ENCODE assay signal across 8 cellular contexts in genomic region chr11:19345848-19346681, GRCh38.
A peak's percentile ranks its signal among the peaks of the same experiment; 100 is the strongest.
DNase-seq lines count a peak whose midpoint lies in the region; ATAC-seq and TF ChIP-seq lines count a peak whose summit lies in the region.

No MANE protein-coding gene starts in this region.

- H3K9me3 Mint-ChIP-seq in Caco-2 (ENCODE audit: unreplicated experiment): no peaks in the 10 kb centered on the region

- no peaks in the 10 kb centered on the region for H3K36me3 Mint-ChIP-seq in Caco-2 (ENCODE audit: insufficient read depth, unreplicated experiment)

- peak; percentile 51 for ATAC-seq in GM21447 (IDR thresholded peaks at IDR 0.05; ENCODE audit: unreplicated experiment)

- BruUV-seq in Caco-2 (replicated peaks; lab: Mats Ljungman, UMichigan): no TSS peak

- peaks cover 7% of the 10 kb centered on the region for H3K27me3 Mint-ChIP-seq in Caco-2 (ENCODE audit: insufficient read depth, unreplicated experiment)

- CTCF ChIA-PET in Caco-2 (lab: Charles Lee): interaction anchor here (0.7 kb wide), 1 partner anchor 73 kb away, joined by 3 read pairs; no protein-coding TSS in a partner anchor

- H3K4me1 ChIP-seq in Caco-2: peaks cover 10% of the 10 kb centered on the region

- TF ChIP-seq CTCF in Caco-2 (IDR thresholded peaks at IDR 0.05; ENCODE audit: insufficient read depth in 1 of 2, low read depth in 1 of 2, low read length in 1 of 2, severe bottlenecking in 1 of 2, unreplicated experiment in 1 of 2) (peak in 1 of 2 experiments; percentile 13), fibroblast of mammary gland (conservative IDR thresholded peaks at IDR 0.05; ENCODE audit: control insufficient read depth, insufficient read depth, low read depth, low read length) (no peak)

- peak overlapping the region; percentile 56 for H3K4me3 Mint-ChIP-seq in Caco-2 (ENCODE audit: unreplicated experiment)

- no peaks in the 10 kb centered on the region for H3K36me3 ChIP-seq in Caco-2 (ENCODE audit: control insufficient read depth, insufficient read depth, low read length)

- DNase-seq in Caco-2 (peak in 1 of 2 experiments; percentile 46), NCI-H526 treated with DMSO at 0.1 percent for 48 hours (lab: John Stamatoyannopoulos, UW) (peak; percentile 67), fibroblast of mammary gland (ENCODE audit: low read depth) (peak; percentile 56), nucleus accumbens (lab: John Stamatoyannopoulos, UW) (peak in 50 of 56 donors; percentile 14 to 80 (median 53)), SW 1271 (lab: John Stamatoyannopoulos, UW) (no peak), cerebellum (ENCODE audit: low spot score) (no peak)
- no peak for DNase-seq in central memory CD4-positive, alpha-beta T cell

- no peaks in the 10 kb centered on the region; the same call in 1 of the 2 replicates for H3K27me3 ChIP-seq in Caco-2 (replicated peaks; ENCODE audit: control insufficient read depth, insufficient read depth, low read length)

- POLR2A ChIA-PET in Caco-2 (lab: Charles Lee): no interaction called here

- no peak overlapping the region for H3K27ac Mint-ChIP-seq in Caco-2 (ENCODE audit: unreplicated experiment)

- peaks cover 7% of the 10 kb centered on the region for H3K4me1 Mint-ChIP-seq in Caco-2 (ENCODE audit: low read depth, unreplicated experiment)

- no peaks in the 10 kb centered on the region for H3K9me3 ChIP-seq in Caco-2

- H3K4me3 ChIP-seq in Caco-2 (ENCODE audit: low read depth, low read length) (peak overlapping the region; percentile 18), fibroblast of mammary gland (ENCODE audit: control insufficient read depth, low read depth, low read length) (peak overlapping the region; percentile 91)

- intact Hi-C loops in Caco-2 (cut with micrococcal nuclease; ENCODE audit: unreplicated experiment): no loop called here

Comparison
In these comparisons a context has a peak if more than half of its experiments do, and no peak if none do; other contexts are left out.
1. DNase-seq: peak in NCI-H526 treated with DMSO at 0.1 percent for 48 hours (single experiment), fibroblast of mammary gland (single experiment) and nucleus accumbens (50 of 56); none in central memory CD4-positive, alpha-beta T cell (single experiment), SW 1271 (0 of 2) and cerebellum (single experiment).